In the genomic region with DNA sequence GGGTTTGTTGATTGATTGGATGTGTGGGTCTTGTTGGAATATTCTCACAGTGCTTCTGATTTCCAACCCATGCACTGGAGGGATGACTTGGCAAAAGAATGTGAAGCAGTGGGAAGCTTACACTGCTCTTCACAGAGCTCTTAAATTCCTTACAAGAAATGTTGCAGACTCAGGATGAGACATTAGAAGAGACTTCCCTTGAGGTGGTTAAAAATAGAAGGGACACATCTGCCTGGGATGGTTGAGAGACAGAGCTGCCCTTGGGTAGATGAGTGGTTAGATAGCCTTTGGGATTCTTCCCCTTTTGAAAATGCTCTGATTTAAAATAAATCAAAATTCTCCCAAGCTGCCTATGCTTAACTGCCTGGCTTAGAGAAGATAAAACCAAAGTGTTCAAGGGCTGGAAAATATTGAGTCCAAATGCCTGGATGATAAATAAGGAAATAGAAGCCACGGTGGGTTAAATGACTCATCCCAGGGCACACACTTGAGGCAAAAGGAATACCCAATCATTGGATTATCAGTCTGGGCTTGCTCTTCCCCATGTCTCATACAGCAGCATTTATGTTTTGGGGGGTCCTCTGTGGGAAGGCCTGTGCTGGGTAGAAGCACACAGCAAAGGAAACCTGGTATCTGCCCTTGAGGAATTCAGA, we compare ENCODE assay signal across 19 cellular contexts.
A peak's percentile ranks its signal among the peaks of the same experiment; 100 is the strongest.
DNase-seq lines count a peak whose midpoint lies in the region; ATAC-seq, FAIRE-seq and TF ChIP-seq lines count a peak whose summit lies in the region.
"Had no signal": no experiment of that assay in that cellular context is flagged by ENCODE, and none has a peak within 500 bp of the region (broad histone marks: within the 10 kb centered on the region; RNA-seq: fewer than 3 reads in every experiment).

No MANE protein-coding gene starts in this region.

- H3K9me3 Mint-ChIP-seq in naive thymus-derived CD8-positive, alpha-beta T cell, result peaks cover 0 to 4% (median 0%) of the 10 kb centered on the region in 9 donors
- H3K9me3 Mint-ChIP-seq: CD14-positive monocyte had no signal

- no peak overlapping the region for H3K4me3 Mint-ChIP-seq in naive thymus-derived CD8-positive, alpha-beta T cell
- H3K4me3 Mint-ChIP-seq: CD14-positive monocyte had no signal

- TF ChIP-seq CTCF in AG09319 (IDR thresholded peaks at IDR 0.05; ENCODE audit: low read depth, low read length) (no peak), choroid plexus epithelial cell (conservative IDR thresholded peaks at IDR 0.05; ENCODE audit: low read depth, low read length) (no peak)

- peaks cover 31% of the 10 kb centered on the region for H3K4me1 ChIP-seq in mesodermal cell (ENCODE audit: control insufficient read depth, insufficient read depth, low read length, poor library complexity, severe bottlenecking)
- H3K4me1 ChIP-seq: colonic mucosa, left lung, parathyroid adenoma had no signal

- no peaks in the 10 kb centered on the region for H3K4me1 Mint-ChIP-seq in naive thymus-derived CD8-positive, alpha-beta T cell
- H3K4me1 Mint-ChIP-seq: CD14-positive monocyte had no signal

- ATAC-seq in naive thymus-derived CD8-positive, alpha-beta T cell, result no peak
- ATAC-seq in HG03159 (IDR thresholded peaks at IDR 0.05; ENCODE audit: unreplicated experiment), result no peak
- ATAC-seq: left lung had no signal

- H3K4me3 ChIP-seq in choroid plexus epithelial cell (ENCODE audit: low read depth, low read length), result no peak overlapping the region
- no peak overlapping the region for H3K4me3 ChIP-seq in mesodermal cell (ENCODE audit: extremely low read depth, insufficient read depth, low read length, poor library complexity, severe bottlenecking)
- H3K4me3 ChIP-seq: colonic mucosa, left lung had no signal

- H3K27ac Mint-ChIP-seq in naive thymus-derived CD8-positive, alpha-beta T cell, result no peak overlapping the region
- H3K27ac Mint-ChIP-seq: CD14-positive monocyte had no signal

- H3K27me3 Mint-ChIP-seq in naive thymus-derived CD8-positive, alpha-beta T cell, result peaks cover 0 to 5% (median 0%) of the 10 kb centered on the region in 5 donors

- peak overlapping the region; percentile 89 for H3K27ac ChIP-seq in mesodermal cell (ENCODE audit: low read depth, low read length, severe bottlenecking)
- H3K27ac ChIP-seq: colonic mucosa, HL-60, left lung, parathyroid adenoma had no signal

- H3K36me3 Mint-ChIP-seq in naive thymus-derived CD8-positive, alpha-beta T cell, result no peaks in the 10 kb centered on the region
- H3K36me3 Mint-ChIP-seq: CD14-positive monocyte had no signal

- no peaks in the 10 kb centered on the region for H3K9me3 ChIP-seq in mesodermal cell (ENCODE audit: control insufficient read depth, low read length)
- H3K9me3 ChIP-seq: colonic mucosa, left lung had no signal

- WGBS in mesodermal cell (ENCODE audit: insufficient coverage in 2 of 2), 2 experiments, result 71% methylated on average over 1 of the region's 1 CpG; no CpG with 5 or more reads in 1 of the 2 experiments

- no peak for FAIRE-seq in HTR-8/SVneo (lab: Jason Lieb, UNC)
- FAIRE-seq: RCC 7860 had no signal

- DNase-seq in AG09319 (ENCODE audit: extremely low read depth, low read depth), result peak; percentile 32
- DNase-seq in HTR-8/SVneo (ENCODE audit: insufficient read length, low spot score), result peak; percentile 10
- peak; percentile 78 for DNase-seq in choroid plexus epithelial cell (ENCODE audit: low read depth)
- no peak for DNase-seq in naive thymus-derived CD8-positive, alpha-beta T cell
- no peak for DNase-seq in DMS79 treated with DMSO at 0.1 percent for 48 hours (lab: John Stamatoyannopoulos, UW)
- DNase-seq in NCI-H128 (lab: John Stamatoyannopoulos, UW; ENCODE audit: unreplicated experiment), result no peak
- DNase-seq: activated naive CD4-positive, alpha-beta T cell; colonic mucosa; glutamatergic neuron; left lung; NCI-H446 treated with DMSO at 0.1 percent for 48 hours; stimulated activated CD4-positive, alpha-beta T cell treated with anti-CD3 and anti-CD28 coated beads, Interleukin-2, amount 100 ng/mL, for 48 hours; stimulated activated naive CD4-positive, alpha-beta T cell had no signal

- no peaks in the 10 kb centered on the region for H3K36me3 ChIP-seq in mesodermal cell (ENCODE audit: control insufficient read depth, insufficient read depth, low read length)
- H3K36me3 ChIP-seq: colonic mucosa, left lung had no signal

- POLR2A ChIA-PET in naive thymus-derived CD8-positive, alpha-beta T cell (lab: Charles Lee), result no interaction called here

Comparison
In these comparisons a context has a peak if more than half of its experiments do, and no peak if none do; other contexts are left out.
1. DNase-seq: peak in AG09319 (single experiment), HTR-8/SVneo (single experiment) and choroid plexus epithelial cell (single experiment); none in naive thymus-derived CD8-positive, alpha-beta T cell (0 of 10), DMS79 treated with DMSO at 0.1 percent for 48 hours (single experiment) and NCI-H128 (single experiment).